Comparison of ENCODE assay signal across 1 cellular context in the genomic region with DNA sequence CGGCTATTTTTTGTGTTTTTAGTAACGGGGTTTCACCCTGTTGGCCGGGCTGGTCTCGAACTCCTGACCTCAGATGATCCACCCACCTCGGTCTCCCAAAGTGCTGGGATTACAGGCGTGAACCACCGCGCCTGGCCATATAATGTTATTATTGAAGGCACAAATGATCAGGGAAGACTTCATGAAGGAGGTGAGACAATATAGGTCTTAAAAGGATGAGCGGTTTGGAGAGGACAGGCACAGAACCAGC.
A peak's percentile ranks its signal among the peaks of the same experiment; 100 is the strongest.
TF ChIP-seq lines count a peak whose summit lies in the region.
"Not testable (repeated sequence)": the region's sequence is repeated elsewhere in the genome, so short reads cannot be mapped to it uniquely, and the experiment has no call there.

No MANE protein-coding gene starts in this region.

TF ChIP-seq in K562, 482 proteins besides CTCF, POLR2A, EP300 and RAD21 (continued from another document):
- TF ChIP-seq, protein P1, sequence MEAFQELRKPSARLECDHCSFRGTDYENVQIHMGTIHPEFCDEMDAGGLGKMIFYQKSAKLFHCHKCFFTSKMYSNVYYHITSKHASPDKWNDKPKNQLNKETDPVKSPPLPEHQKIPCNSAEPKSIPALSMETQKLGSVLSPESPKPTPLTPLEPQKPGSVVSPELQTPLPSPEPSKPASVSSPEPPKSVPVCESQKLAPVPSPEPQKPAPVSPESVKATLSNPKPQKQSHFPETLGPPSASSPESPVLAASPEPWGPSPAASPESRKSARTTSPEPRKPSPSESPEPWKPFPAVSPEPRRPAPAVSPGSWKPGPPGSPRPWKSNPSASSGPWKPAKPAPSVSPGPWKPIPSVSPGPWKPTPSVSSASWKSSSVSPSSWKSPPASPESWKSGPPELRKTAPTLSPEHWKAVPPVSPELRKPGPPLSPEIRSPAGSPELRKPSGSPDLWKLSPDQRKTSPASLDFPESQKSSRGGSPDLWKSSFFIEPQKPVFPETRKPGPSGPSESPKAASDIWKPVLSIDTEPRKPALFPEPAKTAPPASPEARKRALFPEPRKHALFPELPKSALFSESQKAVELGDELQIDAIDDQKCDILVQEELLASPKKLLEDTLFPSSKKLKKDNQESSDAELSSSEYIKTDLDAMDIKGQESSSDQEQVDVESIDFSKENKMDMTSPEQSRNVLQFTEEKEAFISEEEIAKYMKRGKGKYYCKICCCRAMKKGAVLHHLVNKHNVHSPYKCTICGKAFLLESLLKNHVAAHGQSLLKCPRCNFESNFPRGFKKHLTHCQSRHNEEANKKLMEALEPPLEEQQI (IDR thresholded peaks at IDR 0.05), result 0 out of 2 replicates have a peak, but pooled peaks have one; percentile 1
- TF ChIP-seq NR4A1 (CRISPR knock-in tag; IDR thresholded peaks at IDR 0.05), result not testable (repeated sequence)
- peak; percentile 38; the same call in 1 of the 2 replicates for TF ChIP-seq NR4A1 (tag; IDR thresholded peaks at IDR 0.05)
- TF ChIP-seq HDAC2 (IDR thresholded peaks at IDR 0.05), result peak; percentile 48; the same call in 1 of the 2 replicates
- TF ChIP-seq, protein P2, sequence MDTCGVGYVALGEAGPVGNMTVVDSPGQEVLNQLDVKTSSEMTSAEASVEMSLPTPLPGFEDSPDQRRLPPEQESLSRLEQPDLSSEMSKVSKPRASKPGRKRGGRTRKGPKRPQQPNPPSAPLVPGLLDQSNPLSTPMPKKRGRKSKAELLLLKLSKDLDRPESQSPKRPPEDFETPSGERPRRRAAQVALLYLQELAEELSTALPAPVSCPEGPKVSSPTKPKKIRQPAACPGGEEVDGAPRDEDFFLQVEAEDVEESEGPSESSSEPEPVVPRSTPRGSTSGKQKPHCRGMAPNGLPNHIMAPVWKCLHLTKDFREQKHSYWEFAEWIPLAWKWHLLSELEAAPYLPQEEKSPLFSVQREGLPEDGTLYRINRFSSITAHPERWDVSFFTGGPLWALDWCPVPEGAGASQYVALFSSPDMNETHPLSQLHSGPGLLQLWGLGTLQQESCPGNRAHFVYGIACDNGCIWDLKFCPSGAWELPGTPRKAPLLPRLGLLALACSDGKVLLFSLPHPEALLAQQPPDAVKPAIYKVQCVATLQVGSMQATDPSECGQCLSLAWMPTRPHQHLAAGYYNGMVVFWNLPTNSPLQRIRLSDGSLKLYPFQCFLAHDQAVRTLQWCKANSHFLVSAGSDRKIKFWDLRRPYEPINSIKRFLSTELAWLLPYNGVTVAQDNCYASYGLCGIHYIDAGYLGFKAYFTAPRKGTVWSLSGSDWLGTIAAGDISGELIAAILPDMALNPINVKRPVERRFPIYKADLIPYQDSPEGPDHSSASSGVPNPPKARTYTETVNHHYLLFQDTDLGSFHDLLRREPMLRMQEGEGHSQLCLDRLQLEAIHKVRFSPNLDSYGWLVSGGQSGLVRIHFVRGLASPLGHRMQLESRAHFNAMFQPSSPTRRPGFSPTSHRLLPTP (IDR thresholded peaks at IDR 0.05; ENCODE audit: borderline replicate concordance, extremely low read depth, insufficient read length), result peak; percentile 81
- peak; percentile 80 for TF ChIP-seq CHD4 (IDR thresholded peaks at IDR 0.05; ENCODE audit: insufficient read depth, insufficient replicate concordance, low read depth, low read length, poor library complexity, severe bottlenecking)
- TF ChIP-seq KDM1A (IDR thresholded peaks at IDR 0.05), result peak; percentile 66 to 88
- peak; percentile 98 for TF ChIP-seq ADNP (tag; IDR thresholded peaks at IDR 0.05)
